ENCODE assay signal across 8 cellular contexts in the genomic region with DNA sequence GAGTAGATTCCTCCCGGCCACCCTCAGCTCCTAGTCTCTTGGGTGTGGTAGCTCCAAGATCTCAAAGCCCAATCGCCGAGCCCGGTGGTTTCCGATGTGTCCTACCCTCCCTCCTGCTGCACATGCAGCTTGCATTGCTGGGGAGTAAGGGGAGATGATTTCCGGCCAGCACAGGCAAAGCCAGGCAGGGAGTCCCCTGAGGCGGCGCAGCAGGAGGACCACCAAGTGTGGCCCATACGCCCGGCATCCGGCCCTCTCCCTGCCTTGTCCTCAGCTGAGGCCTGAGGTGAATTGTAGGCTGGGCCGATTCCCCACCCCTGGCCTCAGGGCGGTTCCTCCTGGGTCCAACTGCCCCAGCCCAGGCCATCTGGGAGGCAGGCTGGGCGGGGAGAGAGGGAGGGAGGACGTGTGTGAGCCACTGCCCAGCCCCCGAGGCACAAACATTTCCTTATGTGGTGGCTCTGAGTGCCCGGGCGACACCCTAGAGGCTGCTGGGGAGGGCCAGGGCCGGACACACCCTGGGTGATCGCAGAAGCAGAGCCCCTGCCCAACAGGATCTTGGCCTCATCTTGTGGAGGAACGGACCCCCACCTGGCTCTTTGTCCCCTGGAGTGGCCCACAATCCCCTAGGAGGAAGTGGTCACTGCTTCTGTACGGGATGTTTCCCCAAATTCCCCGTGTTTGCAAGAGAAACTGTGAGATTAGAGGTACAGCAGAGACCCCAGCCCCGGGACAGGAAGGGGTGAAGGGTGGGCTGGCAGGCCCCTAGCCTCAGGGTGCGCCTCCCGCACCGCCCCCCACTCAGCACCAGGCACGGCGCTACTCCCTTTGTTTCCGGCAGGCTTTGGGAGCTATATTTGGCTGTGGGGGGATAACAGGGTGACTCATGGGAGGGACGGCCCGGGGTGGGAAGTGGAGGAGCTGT. TPM values are rescaled to one million over a fixed set of nuclear protein-coding genes. Genes with fewer than 3 reads are reported as not detected.
DNase-seq lines count a peak whose midpoint lies in the region; ATAC-seq, FAIRE-seq and TF ChIP-seq lines count a peak whose summit lies in the region.

No MANE protein-coding gene starts in this region.

- H3K4me1 Mint-ChIP-seq in stimulated activated effector memory CD8-positive, alpha-beta T cell treated with anti-CD3 and anti-CD28 coated beads, Interleukin-12 subunit alpha, Interleukin-12 subunit beta, amount 100 ng/mL, for 72 hours: no peaks in the 10 kb centered on the region

- no peaks in the 10 kb centered on the region for H3K9me3 Mint-ChIP-seq in stimulated activated effector memory CD8-positive, alpha-beta T cell treated with anti-CD3 and anti-CD28 coated beads, Interleukin-12 subunit alpha, Interleukin-12 subunit beta, amount 100 ng/mL, for 72 hours

- peak; percentile 72 for DNase-seq in AG04449 (ENCODE audit: low read depth, low spot score)
- no peak for DNase-seq in GM18507 (ENCODE audit: extremely low spot score, insufficient read length, low read depth)
- DNase-seq in NCI-H774 (lab: John Stamatoyannopoulos, UW): peak; percentile 91
- DNase-seq in cerebellum (ENCODE audit: low spot score): peak; percentile 43
- DNase-seq in kidney glomerular epithelial cell (lab: John Stamatoyannopoulos, UW): peak; percentile 87
- DNase-seq in stimulated activated effector memory CD8-positive, alpha-beta T cell treated with anti-CD3 and anti-CD28 coated beads, Interleukin-12 subunit alpha, Interleukin-12 subunit beta, amount 100 ng/mL, for 72 hours (ENCODE audit: low spot score in 2 of 2): no peak
- no peak for DNase-seq in NCI-H345 treated with DMSO at 0.1 percent for 48 hours (lab: John Stamatoyannopoulos, UW; ENCODE audit: unreplicated experiment)

- no peak overlapping the region for H3K27ac Mint-ChIP-seq in stimulated activated effector memory CD8-positive, alpha-beta T cell treated with anti-CD3 and anti-CD28 coated beads, Interleukin-12 subunit alpha, Interleukin-12 subunit beta, amount 100 ng/mL, for 72 hours

- POLR2A ChIA-PET in AG04449 (lab: Yijun Ruan, JAX): interaction anchor here (0.7 to 2.1 kb wide), 10 partner anchors 9 to 202 kb away, joined by 3 to 20 read pairs (median 6); a partner anchor contains a TSS

- FAIRE-seq in GM18507 (lab: Jason Lieb, UNC): peak; percentile 91

- H3K4me3 Mint-ChIP-seq in stimulated activated effector memory CD8-positive, alpha-beta T cell treated with anti-CD3 and anti-CD28 coated beads, Interleukin-12 subunit alpha, Interleukin-12 subunit beta, amount 100 ng/mL, for 72 hours: peak overlapping the region; percentile 18

- peak; percentile 44 for ATAC-seq in HG02973 (IDR thresholded peaks at IDR 0.05; ENCODE audit: unreplicated experiment)
- ATAC-seq in stimulated activated effector memory CD8-positive, alpha-beta T cell treated with anti-CD3 and anti-CD28 coated beads, Interleukin-12 subunit alpha, Interleukin-12 subunit beta, amount 100 ng/mL, for 72 hours: no peak

- peak overlapping the region; percentile 60 for H3K4me3 ChIP-seq in AG04449 (ENCODE audit: low read depth, low read length)

- H3K36me3 Mint-ChIP-seq in stimulated activated effector memory CD8-positive, alpha-beta T cell treated with anti-CD3 and anti-CD28 coated beads, Interleukin-12 subunit alpha, Interleukin-12 subunit beta, amount 100 ng/mL, for 72 hours: peaks cover 5% of the 10 kb centered on the region

- TF ChIP-seq CTCF in AG04449 (IDR thresholded peaks at IDR 0.05; ENCODE audit: insufficient read depth, low read length, missing control alignments): no peak

- CTCF ChIA-PET in AG04449 (lab: Yijun Ruan, JAX): interaction anchor here (0.5 to 7.9 kb wide), 15 partner anchors 9 to 327 kb away, joined by 3 to 109 read pairs (median 4); a partner anchor contains a TSS

RNA-seq across cellular contexts. Expression of a gene that starts 41.9 kb away (rescaled TPM):
- total RNA-seq in cerebellum: 478 TPM

Comparison
In these comparisons a context has a peak if more than half of its experiments do, and no peak if none do; other contexts are left out.
1. DNase-seq: peak in AG04449 (single experiment), NCI-H774 (single experiment), cerebellum (single experiment) and kidney glomerular epithelial cell (single experiment); none in GM18507 (single experiment), stimulated activated effector memory CD8-positive, alpha-beta T cell treated with anti-CD3 and anti-CD28 coated beads, Interleukin-12 subunit alpha, Interleukin-12 subunit beta, amount 100 ng/mL, for 72 hours (0 of 2) and NCI-H345 treated with DMSO at 0.1 percent for 48 hours (single experiment).